Comparison of ENCODE assay signal across 1 cellular context in the genomic region with DNA sequence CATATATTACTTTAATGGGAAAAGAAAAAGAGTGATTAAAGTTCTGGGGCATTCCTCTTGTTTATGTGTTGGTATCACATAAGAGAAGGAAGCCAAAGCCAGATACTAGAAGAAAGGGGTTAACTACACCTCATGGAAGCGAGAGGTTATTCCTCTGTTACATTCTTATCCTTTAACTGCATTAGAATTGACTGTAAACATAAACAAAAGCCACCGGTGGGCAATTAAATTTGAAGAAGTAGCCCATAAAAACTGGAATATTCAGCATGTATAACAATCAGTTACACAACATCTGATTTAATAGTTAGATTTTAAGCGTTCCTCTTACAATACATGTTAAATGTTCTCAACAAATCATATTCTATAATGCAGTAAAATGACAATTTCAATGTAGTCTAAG.
TF ChIP-seq lines count a peak whose summit lies in the region.

No MANE protein-coding gene starts in this region.

TF ChIP-seq in GM23338, 12 proteins besides CTCF, POLR2A, EP300 and RAD21 (continued from another document):
- TF ChIP-seq, protein P1, sequence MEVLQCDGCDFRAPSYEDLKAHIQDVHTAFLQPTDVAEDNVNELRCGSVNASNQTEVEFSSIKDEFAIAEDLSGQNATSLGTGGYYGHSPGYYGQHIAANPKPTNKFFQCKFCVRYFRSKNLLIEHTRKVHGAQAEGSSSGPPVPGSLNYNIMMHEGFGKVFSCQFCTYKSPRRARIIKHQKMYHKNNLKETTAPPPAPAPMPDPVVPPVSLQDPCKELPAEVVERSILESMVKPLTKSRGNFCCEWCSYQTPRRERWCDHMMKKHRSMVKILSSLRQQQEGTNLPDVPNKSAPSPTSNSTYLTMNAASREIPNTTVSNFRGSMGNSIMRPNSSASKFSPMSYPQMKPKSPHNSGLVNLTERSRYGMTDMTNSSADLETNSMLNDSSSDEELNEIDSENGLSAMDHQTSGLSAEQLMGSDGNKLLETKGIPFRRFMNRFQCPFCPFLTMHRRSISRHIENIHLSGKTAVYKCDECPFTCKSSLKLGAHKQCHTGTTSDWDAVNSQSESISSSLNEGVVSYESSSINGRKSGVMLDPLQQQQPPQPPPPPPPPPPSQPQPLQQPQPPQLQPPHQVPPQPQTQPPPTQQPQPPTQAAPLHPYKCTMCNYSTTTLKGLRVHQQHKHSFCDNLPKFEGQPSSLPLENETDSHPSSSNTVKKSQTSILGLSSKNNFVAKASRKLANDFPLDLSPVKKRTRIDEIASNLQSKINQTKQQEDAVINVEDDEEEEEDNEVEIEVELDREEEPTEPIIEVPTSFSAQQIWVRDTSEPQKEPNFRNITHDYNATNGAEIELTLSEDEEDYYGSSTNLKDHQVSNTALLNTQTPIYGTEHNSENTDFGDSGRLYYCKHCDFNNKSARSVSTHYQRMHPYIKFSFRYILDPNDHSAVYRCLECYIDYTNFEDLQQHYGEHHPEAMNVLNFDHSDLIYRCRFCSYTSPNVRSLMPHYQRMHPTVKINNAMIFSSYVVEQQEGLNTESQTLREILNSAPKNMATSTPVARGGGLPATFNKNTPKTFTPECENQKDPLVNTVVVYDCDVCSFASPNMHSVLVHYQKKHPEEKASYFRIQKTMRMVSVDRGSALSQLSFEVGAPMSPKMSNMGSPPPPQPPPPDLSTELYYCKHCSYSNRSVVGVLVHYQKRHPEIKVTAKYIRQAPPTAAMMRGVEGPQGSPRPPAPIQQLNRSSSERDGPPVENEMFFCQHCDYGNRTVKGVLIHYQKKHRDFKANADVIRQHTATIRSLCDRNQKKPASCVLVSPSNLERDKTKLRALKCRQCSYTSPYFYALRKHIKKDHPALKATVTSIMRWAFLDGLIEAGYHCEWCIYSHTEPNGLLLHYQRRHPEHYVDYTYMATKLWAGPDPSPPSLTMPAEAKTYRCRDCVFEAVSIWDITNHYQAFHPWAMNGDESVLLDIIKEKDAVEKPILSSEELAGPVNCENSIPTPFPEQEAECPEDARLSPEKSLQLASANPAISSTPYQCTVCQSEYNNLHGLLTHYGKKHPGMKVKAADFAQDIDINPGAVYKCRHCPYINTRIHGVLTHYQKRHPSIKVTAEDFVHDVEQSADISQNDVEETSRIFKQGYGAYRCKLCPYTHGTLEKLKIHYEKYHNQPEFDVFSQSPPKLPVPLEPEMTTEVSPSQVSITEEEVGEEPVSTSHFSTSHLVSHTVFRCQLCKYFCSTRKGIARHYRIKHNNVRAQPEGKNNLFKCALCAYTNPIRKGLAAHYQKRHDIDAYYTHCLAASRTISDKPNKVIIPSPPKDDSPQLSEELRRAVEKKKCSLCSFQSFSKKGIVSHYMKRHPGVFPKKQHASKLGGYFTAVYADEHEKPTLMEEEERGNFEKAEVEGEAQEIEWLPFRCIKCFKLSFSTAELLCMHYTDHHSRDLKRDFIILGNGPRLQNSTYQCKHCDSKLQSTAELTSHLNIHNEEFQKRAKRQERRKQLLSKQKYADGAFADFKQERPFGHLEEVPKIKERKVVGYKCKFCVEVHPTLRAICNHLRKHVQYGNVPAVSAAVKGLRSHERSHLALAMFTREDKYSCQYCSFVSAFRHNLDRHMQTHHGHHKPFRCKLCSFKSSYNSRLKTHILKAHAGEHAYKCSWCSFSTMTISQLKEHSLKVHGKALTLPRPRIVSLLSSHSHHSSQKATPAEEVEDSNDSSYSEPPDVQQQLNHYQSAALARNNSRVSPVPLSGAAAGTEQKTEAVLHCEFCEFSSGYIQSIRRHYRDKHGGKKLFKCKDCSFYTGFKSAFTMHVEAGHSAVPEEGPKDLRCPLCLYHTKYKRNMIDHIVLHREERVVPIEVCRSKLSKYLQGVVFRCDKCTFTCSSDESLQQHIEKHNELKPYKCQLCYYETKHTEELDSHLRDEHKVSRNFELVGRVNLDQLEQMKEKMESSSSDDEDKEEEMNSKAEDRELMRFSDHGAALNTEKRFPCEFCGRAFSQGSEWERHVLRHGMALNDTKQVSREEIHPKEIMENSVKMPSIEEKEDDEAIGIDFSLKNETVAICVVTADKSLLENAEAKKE (CRISPR knock-in tag; IDR thresholded peaks at IDR 0.05): no peak
- TF ChIP-seq POLR2AphosphoS5 (IDR thresholded peaks at IDR 0.05; ENCODE audit: low read depth) (no peak), NANOG (IDR thresholded peaks at IDR 0.05; ENCODE audit: borderline replicate concordance) (no peak), STAT1 (IDR thresholded peaks at IDR 0.05; ENCODE audit: unreplicated experiment) (no peak), EZH2 (IDR thresholded peaks at IDR 0.05; ENCODE audit: low read depth, unreplicated experiment) (no peak), CREB1 (CRISPR knock-in tag; IDR thresholded peaks at IDR 0.05; ENCODE audit: low read depth) (no peak), REST (IDR thresholded peaks at IDR 0.05; ENCODE audit: unreplicated experiment) (no peak), ZNF331 (CRISPR knock-in tag; IDR thresholded peaks at IDR 0.05; ENCODE audit: low read depth) (no peak), ZNF114 (CRISPR knock-in tag; IDR thresholded peaks at IDR 0.05) (no peak)
